17 cellular contexts compared by ENCODE assay signal in genomic region chr4:133096972-133097371, GRCh38. TPM values are rescaled to one million over a fixed set of nuclear protein-coding genes. Genes with fewer than 3 reads are reported as not detected.
DNase-seq lines count a peak whose midpoint lies in the region; ATAC-seq and TF ChIP-seq lines count a peak whose summit lies in the region.
"Had no signal": no experiment of that assay in that cellular context is flagged by ENCODE, and none has a peak within 500 bp of the region (broad histone marks: within the 10 kb centered on the region; RNA-seq: fewer than 3 reads in every experiment).

No MANE protein-coding gene starts in this region.

- H4K20me1 ChIP-seq in HCT116 (ENCODE audit: insufficient read depth): no peaks in the 10 kb centered on the region

- intact Hi-C loops in HCT116 (cut with micrococcal nuclease): no loop called here

- peak overlapping the region; percentile 27 for H2AFZ ChIP-seq in HCT116 (ENCODE audit: low read depth, low read length, poor library complexity, severe bottlenecking)

- TF ChIP-seq POLR2A in HCT116 (IDR thresholded peaks at IDR 0.05; ENCODE audit: borderline replicate concordance, extremely low read depth, insufficient read depth, insufficient read length): no peak

- H3K4me3 ChIP-seq in HCT116 (replicated peaks in 1 of 2; ENCODE audit: low read depth in 1 of 2, low read length in 2 of 2) (no peak overlapping the region), iPS-20b (ENCODE audit: low read length) (no peak overlapping the region), retinal pigment epithelial cell (ENCODE audit: low read length) (no peak overlapping the region)
- H3K4me3 ChIP-seq: SJCRH30 had no signal

- H3K9me3 ChIP-seq in HCT116 (ENCODE audit: control insufficient read depth in 1 of 2, insufficient read depth in 1 of 2, low read depth in 1 of 2, low read length in 2 of 2) (no peaks in the 10 kb centered on the region), iPS-20b (ENCODE audit: insufficient read depth, low read depth, low read length) (peaks cover 3% of the 10 kb centered on the region; the same call in 1 of the 2 replicates)
- H3K9me3 ChIP-seq: BE2C, SJCRH30 had no signal

- no TSS peak for BruUV-seq in HCT116 (replicated peaks; lab: Mats Ljungman, UMichigan)

- POLR2A ChIA-PET in HCT116 (lab: Charles Lee): no interaction called here

- H3K36me3 ChIP-seq in HCT116 (ENCODE audit: control insufficient read depth in 1 of 2, insufficient read depth in 2 of 2, low read length in 2 of 2): no peaks in the 10 kb centered on the region
- H3K36me3 ChIP-seq in iPS-20b (ENCODE audit: insufficient read depth, low read depth, low read length): no peaks in the 10 kb centered on the region
- H3K36me3 ChIP-seq: BE2C, SJCRH30 had no signal

- TF ChIP-seq RAD21 in HCT116 (IDR thresholded peaks at IDR 0.05; ENCODE audit: low read depth): no peak

- H3K9ac ChIP-seq in HCT116 (ENCODE audit: low read length) (no peak overlapping the region), iPS-20b (ENCODE audit: low read depth, low read length) (no peak overlapping the region)

- DNase-seq in HCT116 (ENCODE audit: low read depth, low spot score) (no peak), cerebellar cortex (ENCODE audit: low spot score) (peak; percentile 22), retinal pigment epithelial cell (ENCODE audit: low read depth) (peak; percentile 38), SKM-1 treated with dmso at 0.1 percent for 144 hours (lab: John Stamatoyannopoulos, UW; ENCODE audit: unreplicated experiment) (no peak), LoVo (ENCODE audit: low spot score) (no peak), NCI-H2171 (lab: John Stamatoyannopoulos, UW) (no peak)
- DNase-seq: BE2C; CD4-positive, alpha-beta memory T cell; KBM-7; NCI-H1092; NCI-H2107; NCI-H446 treated with DMSO at 0.1 percent for 48 hours; SJCRH30; SW 1271 had no signal

- H3K4me1 ChIP-seq in HCT116 (ENCODE audit: control insufficient read depth in 1 of 2, insufficient read depth in 2 of 2, low read length in 2 of 2) (no peaks in the 10 kb centered on the region), iPS-20b (ENCODE audit: insufficient read depth, low read length) (peaks cover 15% of the 10 kb centered on the region; the same call in 1 of the 2 replicates)
- H3K4me1 ChIP-seq: BE2C, SJCRH30 had no signal

- RAD21 ChIA-PET in HCT116 (lab: Charles Lee; ENCODE audit: low non-redundant PET in 1 of 2, low total read pairs in 2 of 2, uncharacterized antibody in 2 of 2, unreplicated experiment in 2 of 2): no interaction called here

- CTCF ChIA-PET in HCT116 (lab: Charles Lee): no interaction called here

- no peak overlapping the region for H3K4me2 ChIP-seq in HCT116 (ENCODE audit: low read length)

- no peak for TF ChIP-seq CTCF in HCT116 (IDR thresholded peaks at IDR 0.05 in 2 of 3, conservative IDR thresholded peaks at IDR 0.05 in 1 of 3; ENCODE audit: borderline replicate concordance in 1 of 3, insufficient read depth in 1 of 3, low read depth in 2 of 3, low read length in 2 of 3)
- TF ChIP-seq CTCF in retinal pigment epithelial cell (conservative IDR thresholded peaks at IDR 0.05; ENCODE audit: low read depth, low read length): no peak

- no peak overlapping the region for H3K27ac ChIP-seq in HCT116 (ENCODE audit: low read depth, low read length)
- peak overlapping the region; percentile 15 for H3K27ac ChIP-seq in iPS-20b (ENCODE audit: low read length)
- H3K27ac ChIP-seq: RWPE1, SJCRH30 had no signal

- H3K27me3 ChIP-seq in HCT116 (ENCODE audit: insufficient read depth, low read length): no peaks in the 10 kb centered on the region
- H3K27me3 ChIP-seq in iPS-20b (ENCODE audit: insufficient read depth, low read length): no peaks in the 10 kb centered on the region
- H3K27me3 ChIP-seq: BE2C, SJCRH30 had no signal

- H3K9me2 ChIP-seq in HCT116 (ENCODE audit: insufficient read depth): no peaks in the 10 kb centered on the region; the same call in 1 of the 2 replicates

- H3K79me2 ChIP-seq in HCT116 (ENCODE audit: insufficient read depth, low read length): no peaks in the 10 kb centered on the region

- no peak for ATAC-seq in HCT116

TF ChIP-seq in HCT116, 20 proteins besides CTCF, POLR2A, EP300 and RAD21:
- no peak for TF ChIP-seq TCF7L2 (IDR thresholded peaks at IDR 0.05; ENCODE audit: borderline replicate concordance, extremely low read depth, insufficient read depth, insufficient read length)

RNA-seq across cellular contexts. Expression of gene PCDH10, which starts 52.1 kb away (rescaled TPM):
- not detected for total RNA-seq in HCT116 (2021; ENCODE audit: unreplicated experiment)
- not detected in 2 replicates for polyA plus RNA-seq in HCT116 (2012)
- total RNA-seq: CD4-positive, alpha-beta memory T cell; MCF 10A had no signal
- polyA plus RNA-seq: CD4-positive, alpha-beta memory T cell had no signal

Comparison
In these comparisons a context has a peak if more than half of its experiments do, and no peak if none do; other contexts are left out.
1. DNase-seq: peak in cerebellar cortex (single experiment) and retinal pigment epithelial cell (single experiment); none in HCT116 (single experiment), SKM-1 treated with dmso at 0.1 percent for 144 hours (single experiment), LoVo (single experiment) and NCI-H2171 (single experiment).